ENCODE assay signal across 8 cellular contexts in genomic region chr2:170873035-170873692, GRCh38. TPM values are rescaled to one million over a fixed set of nuclear protein-coding genes. Genes with fewer than 3 reads are reported as not detected.
DNase-seq lines count a peak whose midpoint lies in the region; ATAC-seq and TF ChIP-seq lines count a peak whose summit lies in the region.

No MANE protein-coding gene starts in this region.

- H3K27ac Mint-ChIP-seq in activated CD4-positive, alpha-beta T cell treated with anti-CD3 and anti-CD28 coated beads, Interleukin-2, amount 10 ng/mL, durations not matched to agents 24 days and 14 days = peak overlapping the region; percentile 85

- 18 to 23% methylated on average over 13 of the region's 13 CpGs for WGBS in lower leg skin, 2 donors

- peak in 1 of 3 donors; percentile 5 for TF ChIP-seq CTCF in lower leg skin (IDR thresholded peaks at IDR 0.05)

- DNase-seq in AG08395 (ENCODE audit: low spot score) = peak; percentile 85
- peak; percentile 17 to 71 for DNase-seq in NCI-H446 (lab: John Stamatoyannopoulos, UW)
- peak; percentile 94 for DNase-seq in activated CD4-positive, alpha-beta T cell treated with anti-CD3 and anti-CD28 coated beads, Interleukin-2, amount 10 ng/mL, durations not matched to agents 24 days and 14 days
- DNase-seq in dermis blood vessel endothelial cell = peak; percentile 78
- peak; percentile 32 to 89 for DNase-seq in lower leg skin (ENCODE audit: low spot score in 2 of 2)
- peak; percentile 17 to 55 (median 41) for DNase-seq in stimulated activated CD4-positive, alpha-beta T cell treated with anti-CD3 and anti-CD28 coated beads, TNF-alpha, amount 100 ng/mL, for 1 hour (ENCODE audit: low read depth in 3 of 3, low spot score in 1 of 3)

- H3K4me3 Mint-ChIP-seq in activated CD4-positive, alpha-beta T cell treated with anti-CD3 and anti-CD28 coated beads, Interleukin-2, amount 10 ng/mL, durations not matched to agents 24 days and 14 days = peak overlapping the region; percentile 81

- H3K4me1 Mint-ChIP-seq in activated CD4-positive, alpha-beta T cell treated with anti-CD3 and anti-CD28 coated beads, Interleukin-2, amount 10 ng/mL, durations not matched to agents 24 days and 14 days = peaks cover 19% of the 10 kb centered on the region

- no peak for TF ChIP-seq POLR2A in lower leg skin (IDR thresholded peaks at IDR 0.05)

- no peaks in the 10 kb centered on the region for H3K36me3 Mint-ChIP-seq in activated CD4-positive, alpha-beta T cell treated with anti-CD3 and anti-CD28 coated beads, Interleukin-2, amount 10 ng/mL, durations not matched to agents 24 days and 14 days (ENCODE audit: low read depth)

- no peak overlapping the region for H3K4me3 ChIP-seq in lower leg skin (ENCODE audit: low read depth, poor library complexity, severe bottlenecking)

- H3K9me3 Mint-ChIP-seq in activated CD4-positive, alpha-beta T cell treated with anti-CD3 and anti-CD28 coated beads, Interleukin-2, amount 10 ng/mL, durations not matched to agents 24 days and 14 days = no peaks in the 10 kb centered on the region

- ATAC-seq in GM18519 (IDR thresholded peaks at IDR 0.05; ENCODE audit: low FRiP score, unreplicated experiment) (peak; percentile 73), HG03103 (IDR thresholded peaks at IDR 0.05; ENCODE audit: low read depth, unreplicated experiment) (peak; percentile 94)

- peaks cover 11% of the 10 kb centered on the region for H3K27me3 Mint-ChIP-seq in activated CD4-positive, alpha-beta T cell treated with anti-CD3 and anti-CD28 coated beads, Interleukin-2, amount 10 ng/mL, durations not matched to agents 24 days and 14 days

- intact Hi-C loops in activated CD4-positive, alpha-beta T cell treated with anti-CD3 and anti-CD28 coated beads, Interleukin-2, amount 10 ng/mL, durations not matched to agents 24 days and 14 days (cut with micrococcal nuclease) = loop anchor here (1.0 to 5.0 kb wide), 3 partner anchors 57 to 551 kb away; partner anchors contain the start of gene GAD1
- intact Hi-C loops in lower leg skin (cut with DNase I; ENCODE audit: low total_unique reads) = no loop called here

RNA-seq across cellular contexts. Expression of gene GORASP2, which starts 55.9 kb away (rescaled TPM):
- 93.0 and 96.7 TPM in 2 replicates for total RNA-seq in activated CD4-positive, alpha-beta T cell treated with anti-CD3 and anti-CD28 coated beads, Interleukin-2, amount 10 ng/mL, durations not matched to agents 24 days and 14 days
- 22.0 and 30.3 TPM in 2 replicates for total RNA-seq in dermis blood vessel endothelial cell
- 10 to 100 TPM; 37.7 to 66.2 (median 52.3) TPM for total RNA-seq in lower leg skin

RNA-seq across cellular contexts. Expression of gene GAD1, which starts 56.5 kb away (rescaled TPM):
- total RNA-seq in activated CD4-positive, alpha-beta T cell treated with anti-CD3 and anti-CD28 coated beads, Interleukin-2, amount 10 ng/mL, durations not matched to agents 24 days and 14 days = 10.8 and 13.3 TPM in 2 replicates
- total RNA-seq in dermis blood vessel endothelial cell (0.47 TPM in 1 of 2 replicates, not detected in the other), lower leg skin (under 1 TPM in 1 of 4 donors, not detected in 3; 0.05 TPM)

Comparison
In these comparisons a context has a peak if more than half of its experiments do, and no peak if none do; other contexts are left out.
1. DNase-seq: peak in every context shown above with its lines; median percentile 94 in activated CD4-positive, alpha-beta T cell treated with anti-CD3 and anti-CD28 coated beads, Interleukin-2, amount 10 ng/mL, durations not matched to agents 24 days and 14 days; 85 in AG08395; 78 in dermis blood vessel endothelial cell; 60 in lower leg skin; 44 in NCI-H446; 41 in stimulated activated CD4-positive, alpha-beta T cell treated with anti-CD3 and anti-CD28 coated beads, TNF-alpha, amount 100 ng/mL, for 1 hour.